8 cellular contexts compared by ENCODE assay signal in genomic region chr10:101042118-101042517, GRCh38. TPM values are rescaled to one million over a fixed set of nuclear protein-coding genes. Genes with fewer than 3 reads are reported as not detected.
DNase-seq lines count a peak whose midpoint lies in the region; ATAC-seq, FAIRE-seq and TF ChIP-seq lines count a peak whose summit lies in the region.

No MANE protein-coding gene starts in this region.

- H3K27ac ChIP-seq in HL-60 (replicated peaks) (no peak overlapping the region), hepatocyte (peak overlapping the region; percentile 89), small intestine (ENCODE audit: low read depth in 1 of 2, low read length in 1 of 2) (peak overlapping the region; percentile 84 to 93)

- H3K4me1 ChIP-seq in hepatocyte (ENCODE audit: insufficient read depth): peaks cover 14% of the 10 kb centered on the region
- peaks cover 0 to 2% of the 10 kb centered on the region in 2 donors for H3K4me1 ChIP-seq in small intestine (ENCODE audit: control insufficient read depth in 2 of 2, insufficient read depth in 1 of 2, low read depth in 1 of 2, low read length in 1 of 2)

- H3K9me3 ChIP-seq in hepatocyte (ENCODE audit: low read depth) (no peaks in the 10 kb centered on the region), small intestine (ENCODE audit: control insufficient read depth, low read depth) (no peaks in the 10 kb centered on the region)

- H3K27me3 ChIP-seq in HL-60 (ENCODE audit: insufficient read depth, poor library complexity, severe bottlenecking) (no peaks in the 10 kb centered on the region), hepatocyte (peaks cover 11% of the 10 kb centered on the region), small intestine (ENCODE audit: control insufficient read depth in 2 of 2, insufficient read depth in 2 of 2, low read length in 2 of 2) (peaks cover 0 to 5% of the 10 kb centered on the region in 2 donors)

- H3K4me3 ChIP-seq in HL-60 (replicated peaks; ENCODE audit: insufficient read depth, low read length) (peak overlapping the region; percentile 46), hepatocyte (no peak overlapping the region), small intestine (ENCODE audit: low read depth in 1 of 2, low read length in 2 of 2) (no peak overlapping the region)

- CTCF ChIA-PET in activated CD8-positive, alpha-beta T cell treated with anti-CD3 and anti-CD28 coated beads, Interleukin-2, amount 10 ng/mL, durations not matched to agents 7 days and 5 days (lab: Charles Lee): interaction anchor here (0.8 to 7.7 kb wide), 21 partner anchors 8 to 109 kb away, joined by 3 to 235 read pairs (median 5); partner anchors contain the start of genes KAZALD1, LZTS2, PDZD7 and SFXN3

- H3K4me2 ChIP-seq in hepatocyte: peak overlapping the region; percentile 76

- H3K4me3 Mint-ChIP-seq in activated CD8-positive, alpha-beta T cell treated with anti-CD3 and anti-CD28 coated beads, Interleukin-2, amount 10 ng/mL, durations not matched to agents 7 days and 5 days: peak overlapping the region; percentile 91

- no peak overlapping the region for H3K27ac Mint-ChIP-seq in activated CD8-positive, alpha-beta T cell treated with anti-CD3 and anti-CD28 coated beads, Interleukin-2, amount 10 ng/mL, durations not matched to agents 7 days and 5 days

- FAIRE-seq in small intestine (lab: Jason Lieb, UNC): no peak

- H2AFZ ChIP-seq in hepatocyte: no peak overlapping the region

- no peaks in the 10 kb centered on the region for H3K79me2 ChIP-seq in hepatocyte

- peaks cover 27% of the 10 kb centered on the region for H3K27me3 Mint-ChIP-seq in activated CD8-positive, alpha-beta T cell treated with anti-CD3 and anti-CD28 coated beads, Interleukin-2, amount 10 ng/mL, durations not matched to agents 7 days and 5 days (ENCODE audit: low read depth)

- WGBS in hepatocyte (ENCODE audit: low lambda C conversion rate, missing lambda C conversion rate): 85% methylated on average over 4 of the region's 4 CpGs
- WGBS in small intestine, 3 donors: 55 to 68% (median 61%) methylated on average over 4 of the region's 4 CpGs

- peaks cover 15% of the 10 kb centered on the region for H3K36me3 Mint-ChIP-seq in activated CD8-positive, alpha-beta T cell treated with anti-CD3 and anti-CD28 coated beads, Interleukin-2, amount 10 ng/mL, durations not matched to agents 7 days and 5 days (ENCODE audit: low read depth)

- H3K36me3 ChIP-seq in hepatocyte (replicated peaks; ENCODE audit: insufficient read depth, low read depth) (no peaks in the 10 kb centered on the region), small intestine (ENCODE audit: control insufficient read depth in 2 of 2, insufficient read depth in 2 of 2, low read length in 2 of 2) (peaks cover 4 to 20% of the 10 kb centered on the region in 2 donors)

- H3K9me3 Mint-ChIP-seq in activated CD8-positive, alpha-beta T cell treated with anti-CD3 and anti-CD28 coated beads, Interleukin-2, amount 10 ng/mL, durations not matched to agents 7 days and 5 days (ENCODE audit: insufficient read depth): no peaks in the 10 kb centered on the region

- H3K4me1 Mint-ChIP-seq in activated CD8-positive, alpha-beta T cell treated with anti-CD3 and anti-CD28 coated beads, Interleukin-2, amount 10 ng/mL, durations not matched to agents 7 days and 5 days (ENCODE audit: low read depth): peaks cover 31% of the 10 kb centered on the region

- no peaks in the 10 kb centered on the region for H4K20me1 ChIP-seq in hepatocyte (ENCODE audit: insufficient read depth, poor library complexity, severe bottlenecking)

- TF ChIP-seq CTCF in HL-60 (IDR thresholded peaks at IDR 0.05; ENCODE audit: insufficient read depth, low read length) (no peak), hepatocyte (IDR thresholded peaks at IDR 0.05; ENCODE audit: poor library complexity) (no peak)

- ATAC-seq in activated CD8-positive, alpha-beta T cell treated with anti-CD3 and anti-CD28 coated beads, Interleukin-2, amount 10 ng/mL, durations not matched to agents 7 days and 5 days: no peak
- no peak for ATAC-seq in GM21360 (IDR thresholded peaks at IDR 0.05; ENCODE audit: unreplicated experiment)

- DNase-seq in HL-60 (ENCODE audit: low read depth in 1 of 2, low spot score in 1 of 2): no peak
- no peak for DNase-seq in activated CD8-positive, alpha-beta T cell treated with anti-CD3 and anti-CD28 coated beads, Interleukin-2, amount 10 ng/mL, durations not matched to agents 7 days and 5 days
- no peak for DNase-seq in hepatocyte (ENCODE audit: low spot score)
- DNase-seq in small intestine: no peak
- DNase-seq in NCI-H345 treated with DMSO at 0.1 percent for 48 hours (lab: John Stamatoyannopoulos, UW; ENCODE audit: unreplicated experiment): no peak
- no peak for DNase-seq in NCI-H1417 (lab: John Stamatoyannopoulos, UW)
- no peak for DNase-seq in NCI-H82 (lab: John Stamatoyannopoulos, UW)

- no peaks in the 10 kb centered on the region for H3K9me2 ChIP-seq in hepatocyte (replicated peaks; ENCODE audit: insufficient read depth)

- POLR2A ChIA-PET in activated CD8-positive, alpha-beta T cell treated with anti-CD3 and anti-CD28 coated beads, Interleukin-2, amount 10 ng/mL, durations not matched to agents 7 days and 5 days (lab: Charles Lee): interaction anchor here (0.7 to 2.2 kb wide), 5 partner anchors 7 to 507 kb away, joined by 3 to 12 read pairs (median 5); partner anchors contain the start of gene PDZD7

RNA-seq across cellular contexts. Expression of gene SFXN3, which starts 11.1 kb away (rescaled TPM):
- 10 to 100 TPM; 24.7 to 24.8 TPM for total RNA-seq in activated CD8-positive, alpha-beta T cell treated with anti-CD3 and anti-CD28 coated beads, Interleukin-2, amount 10 ng/mL, durations not matched to agents 7 days and 5 days
- total RNA-seq in hepatocyte: 92.4 and 102 TPM in 2 replicates
- polyA plus RNA-seq in hepatocyte (93.6 and 126 TPM in 2 replicates), small intestine (100 to 1,000 TPM in 1 of 3 donors, 10 to 100 TPM in 2; 35.0 to 104 (median 70.5) TPM)

RNA-seq across cellular contexts. Expression of gene PDZD7, which starts 11.2 kb away (rescaled TPM):
- total RNA-seq in activated CD8-positive, alpha-beta T cell treated with anti-CD3 and anti-CD28 coated beads, Interleukin-2, amount 10 ng/mL, durations not matched to agents 7 days and 5 days: under 1 TPM; 0.47 to 0.50 TPM
- 2.5 and 6.0 TPM in 2 replicates for total RNA-seq in hepatocyte
- polyA plus RNA-seq in hepatocyte (8.4 and 10.5 TPM in 2 replicates), small intestine (10 to 100 TPM in 2 of 3 donors, 1 to 10 TPM in 1; 3.1 to 38.5 (median 19.2) TPM)

RNA-seq across cellular contexts. Expression of gene KAZALD1, which starts 19.7 kb away (rescaled TPM):
- under 1 TPM in 1 of 2 experiments, not detected in 1; 0.18 TPM for total RNA-seq in activated CD8-positive, alpha-beta T cell treated with anti-CD3 and anti-CD28 coated beads, Interleukin-2, amount 10 ng/mL, durations not matched to agents 7 days and 5 days
- 31.9 and 34.8 TPM in 2 replicates for total RNA-seq in hepatocyte
- polyA plus RNA-seq in hepatocyte: 18.2 and 19.5 TPM in 2 replicates
- 10 to 100 TPM in 2 of 3 donors, 1 to 10 TPM in 1; 8.1 to 76.0 (median 39.2) TPM for polyA plus RNA-seq in small intestine

RNA-seq across cellular contexts. Expression of gene LZTS2, which starts 42.5 kb away (rescaled TPM):
- 10 to 100 TPM; 11.6 to 13.8 TPM for total RNA-seq in activated CD8-positive, alpha-beta T cell treated with anti-CD3 and anti-CD28 coated beads, Interleukin-2, amount 10 ng/mL, durations not matched to agents 7 days and 5 days
- total RNA-seq in hepatocyte: 62.9 and 73.6 TPM in 2 replicates
- polyA plus RNA-seq in hepatocyte: 88.5 and 90.7 TPM in 2 replicates
- polyA plus RNA-seq in small intestine: 10 to 100 TPM; 13.6 to 41.3 (median 16.8) TPM

RNA-seq across cellular contexts. Expression of gene TWNK, which starts 54.8 kb away (rescaled TPM):
- total RNA-seq in activated CD8-positive, alpha-beta T cell treated with anti-CD3 and anti-CD28 coated beads, Interleukin-2, amount 10 ng/mL, durations not matched to agents 7 days and 5 days: 10 to 100 TPM; 11.8 to 13.3 TPM
- 3.2 and 5.0 TPM in 2 replicates for total RNA-seq in hepatocyte
- polyA plus RNA-seq in hepatocyte (4.0 and 5.1 TPM in 2 replicates), small intestine (1 to 10 TPM; 1.6 to 7.7 (median 1.8) TPM)

Comparison
In these comparisons a context has a peak if more than half of its experiments do, and no peak if none do; other contexts are left out.
1. RNA of gene KAZALD1, which starts 19.7 kb away (total RNA-seq): 31.9 to 34.8 TPM in hepatocyte; 0.18 TPM in activated CD8-positive, alpha-beta T cell treated with anti-CD3 and anti-CD28 coated beads, Interleukin-2, amount 10 ng/mL, durations not matched to agents 7 days and 5 days; every median in the first group is over 10 times any median in the second.